In genomic region chr1:39996396-39997004, GRCh38 we compare ENCODE assay signal across 1 cellular context.
TF ChIP-seq lines count a peak whose summit lies in the region.

No MANE protein-coding gene starts in this region.

TF ChIP-seq in GM23338, 12 proteins besides CTCF, POLR2A, EP300 and RAD21 (continued from another document):
- TF ChIP-seq ZNF462 (CRISPR knock-in tag; IDR thresholded peaks at IDR 0.05) (no peak), REST (IDR thresholded peaks at IDR 0.05; ENCODE audit: unreplicated experiment) (no peak), JUNB (IDR thresholded peaks at IDR 0.05; ENCODE audit: unreplicated experiment) (no peak), STAT1 (IDR thresholded peaks at IDR 0.05; ENCODE audit: unreplicated experiment) (no peak)
